13 cellular contexts compared by ENCODE assay signal in the genomic region with DNA sequence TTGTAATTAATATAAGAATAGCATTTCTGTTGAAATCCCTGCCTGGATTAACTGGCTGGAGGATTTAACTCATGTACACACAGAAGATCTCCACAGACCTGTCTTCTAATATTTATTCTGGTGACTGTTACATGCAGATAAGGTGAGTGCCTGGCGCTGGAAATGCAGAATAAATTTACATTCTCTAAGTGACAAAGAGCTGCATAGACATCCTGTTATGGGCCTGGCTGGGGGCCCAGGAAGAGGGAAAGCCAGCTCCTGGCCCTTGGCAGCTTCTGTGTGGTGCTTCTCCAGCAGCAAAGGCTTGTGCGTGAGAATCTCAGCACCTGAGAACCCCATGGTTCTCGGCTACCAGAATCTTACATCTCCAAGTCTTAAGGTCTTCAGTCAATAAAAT.
DNase-seq lines count a peak whose midpoint lies in the region; ATAC-seq and TF ChIP-seq lines count a peak whose summit lies in the region.
"Had no signal": no experiment of that assay in that cellular context is flagged by ENCODE, and none has a peak within 500 bp of the region (broad histone marks: within the 10 kb centered on the region; RNA-seq: fewer than 3 reads in every experiment).

No MANE protein-coding gene starts in this region.

- intact Hi-C loops in activated CD4-positive, alpha-beta memory T cell treated with anti-CD3 and anti-CD28 coated beads for 36 hours (cut with micrococcal nuclease), result no loop called here

- H3K79me2 ChIP-seq in smooth muscle cell (ENCODE audit: low read depth), result no peaks in the 10 kb centered on the region

- H3K9me3 Mint-ChIP-seq in activated CD4-positive, alpha-beta memory T cell treated with anti-CD3 and anti-CD28 coated beads, Interleukin-2, amount 10 ng/mL, durations not matched to agents 7 days and 5 days, result no peaks in the 10 kb centered on the region
- no peaks in the 10 kb centered on the region for H3K9me3 Mint-ChIP-seq in activated CD4-positive, alpha-beta memory T cell treated with anti-CD3 and anti-CD28 coated beads for 36 hours

- no peaks in the 10 kb centered on the region for H3K36me3 ChIP-seq in smooth muscle cell (ENCODE audit: low read depth)
- H3K36me3 ChIP-seq: SJSA1 had no signal

- peaks cover 9% of the 10 kb centered on the region for H3K4me1 ChIP-seq in smooth muscle cell (ENCODE audit: low read depth)

- peaks cover 4% of the 10 kb centered on the region for H3K4me1 Mint-ChIP-seq in activated CD4-positive, alpha-beta memory T cell treated with anti-CD3 and anti-CD28 coated beads, Interleukin-2, amount 10 ng/mL, durations not matched to agents 7 days and 5 days
- H3K4me1 Mint-ChIP-seq in activated CD4-positive, alpha-beta memory T cell treated with anti-CD3 and anti-CD28 coated beads for 36 hours (ENCODE audit: low read depth), result peaks cover 3% of the 10 kb centered on the region

- no peaks in the 10 kb centered on the region for H3K27me3 Mint-ChIP-seq in activated CD4-positive, alpha-beta memory T cell treated with anti-CD3 and anti-CD28 coated beads, Interleukin-2, amount 10 ng/mL, durations not matched to agents 7 days and 5 days
- H3K27me3 Mint-ChIP-seq in activated CD4-positive, alpha-beta memory T cell treated with anti-CD3 and anti-CD28 coated beads for 36 hours, result peaks cover 14% of the 10 kb centered on the region

- peaks cover 6% of the 10 kb centered on the region for H3F3A ChIP-seq in smooth muscle cell (ENCODE audit: low read depth)

- H3K4me3 Mint-ChIP-seq in activated CD4-positive, alpha-beta memory T cell treated with anti-CD3 and anti-CD28 coated beads, Interleukin-2, amount 10 ng/mL, durations not matched to agents 7 days and 5 days, result no peak overlapping the region
- no peak overlapping the region for H3K4me3 Mint-ChIP-seq in activated CD4-positive, alpha-beta memory T cell treated with anti-CD3 and anti-CD28 coated beads for 36 hours

- H3K27ac ChIP-seq in smooth muscle cell (ENCODE audit: low read depth), result no peak overlapping the region
- H3K27ac ChIP-seq: SJSA1 had no signal

- H3K4me3 ChIP-seq in choroid plexus epithelial cell (ENCODE audit: low read depth, low read length), result no peak overlapping the region
- H3K4me3 ChIP-seq in smooth muscle cell, result no peak overlapping the region
- H3K4me3 ChIP-seq: SJSA1 had no signal

- CTCF ChIA-PET in activated CD4-positive, alpha-beta memory T cell treated with anti-CD3 and anti-CD28 coated beads, Interleukin-2, amount 10 ng/mL, durations not matched to agents 7 days and 5 days (lab: Charles Lee), result no interaction called here
- CTCF ChIA-PET in activated CD4-positive, alpha-beta memory T cell treated with anti-CD3 and anti-CD28 coated beads for 36 hours (lab: Charles Lee), result no interaction called here

- H4K20me1 ChIP-seq in smooth muscle cell (ENCODE audit: low read depth), result no peaks in the 10 kb centered on the region

- H3K36me3 Mint-ChIP-seq in activated CD4-positive, alpha-beta memory T cell treated with anti-CD3 and anti-CD28 coated beads, Interleukin-2, amount 10 ng/mL, durations not matched to agents 7 days and 5 days (ENCODE audit: low read depth), result no peaks in the 10 kb centered on the region
- H3K36me3 Mint-ChIP-seq in activated CD4-positive, alpha-beta memory T cell treated with anti-CD3 and anti-CD28 coated beads for 36 hours, result no peaks in the 10 kb centered on the region

- H3K9ac ChIP-seq in smooth muscle cell (ENCODE audit: low read depth), result no peak overlapping the region

- H3K9me3 ChIP-seq in smooth muscle cell (replicated peaks; ENCODE audit: low read depth), result no peaks in the 10 kb centered on the region
- H3K9me3 ChIP-seq: SJSA1 had no signal

- H3K27me3 ChIP-seq in smooth muscle cell (ENCODE audit: low read depth), result no peaks in the 10 kb centered on the region
- H3K27me3 ChIP-seq: SJSA1 had no signal

- no peak overlapping the region for H2AFZ ChIP-seq in smooth muscle cell (ENCODE audit: low read depth)

- peak overlapping the region; percentile 17 for H3K4me2 ChIP-seq in smooth muscle cell

- no peak overlapping the region for H3K27ac Mint-ChIP-seq in activated CD4-positive, alpha-beta memory T cell treated with anti-CD3 and anti-CD28 coated beads, Interleukin-2, amount 10 ng/mL, durations not matched to agents 7 days and 5 days
- no peak overlapping the region for H3K27ac Mint-ChIP-seq in activated CD4-positive, alpha-beta memory T cell treated with anti-CD3 and anti-CD28 coated beads for 36 hours

- peak; percentile 8 for DNase-seq in activated CD4-positive, alpha-beta memory T cell treated with anti-CD3 and anti-CD28 coated beads, Interleukin-2, amount 10 ng/mL, durations not matched to agents 7 days and 5 days
- no peak for DNase-seq in activated CD4-positive, alpha-beta memory T cell treated with anti-CD3 and anti-CD28 coated beads for 36 hours
- DNase-seq in NCI-H2196 (lab: John Stamatoyannopoulos, UW; ENCODE audit: unreplicated experiment), result peak; percentile 81
- peak; percentile 30 for DNase-seq in choroid plexus epithelial cell (ENCODE audit: low read depth)
- no peak for DNase-seq in smooth muscle cell (lab: John Stamatoyannopoulos, UW; ENCODE audit: unreplicated experiment)
- no peak for DNase-seq in D341Med (ENCODE audit: low spot score)
- DNase-seq: activated CD4-positive, alpha-beta T cell treated with anti-CD3 and anti-CD28 coated beads for 1 hour; activated naive CD4-positive, alpha-beta T cell; left colon; NCI-H226 had no signal

- no peak for TF ChIP-seq CTCF in choroid plexus epithelial cell (conservative IDR thresholded peaks at IDR 0.05; ENCODE audit: low read depth, low read length)
- no peak for TF ChIP-seq CTCF in smooth muscle cell (IDR thresholded peaks at IDR 0.05; ENCODE audit: borderline replicate concordance, insufficient read depth, poor library complexity, severe bottlenecking)

- WGBS in smooth muscle cell (ENCODE audit: low lambda C conversion rate), result 60% methylated on average over 3 of the region's 3 CpGs

- POLR2A ChIA-PET in activated CD4-positive, alpha-beta memory T cell treated with anti-CD3 and anti-CD28 coated beads, Interleukin-2, amount 10 ng/mL, durations not matched to agents 7 days and 5 days (lab: Charles Lee), result no interaction called here
- POLR2A ChIA-PET in activated CD4-positive, alpha-beta memory T cell treated with anti-CD3 and anti-CD28 coated beads for 36 hours (lab: Charles Lee), result no interaction called here

- ATAC-seq in HG03039 (IDR thresholded peaks at IDR 0.05; ENCODE audit: unreplicated experiment), result no peak
- no peak for ATAC-seq in HG02970 (IDR thresholded peaks at IDR 0.05; ENCODE audit: low FRiP score, unreplicated experiment)
- ATAC-seq: left colon had no signal

Comparison
In these comparisons a context has a peak if more than half of its experiments do, and no peak if none do; other contexts are left out.
1. DNase-seq: peak in activated CD4-positive, alpha-beta memory T cell treated with anti-CD3 and anti-CD28 coated beads, Interleukin-2, amount 10 ng/mL, durations not matched to agents 7 days and 5 days (single experiment), NCI-H2196 (single experiment) and choroid plexus epithelial cell (single experiment); none in activated CD4-positive, alpha-beta memory T cell treated with anti-CD3 and anti-CD28 coated beads for 36 hours (single experiment), smooth muscle cell (single experiment) and D341Med (single experiment).